Comparison of ENCODE assay signal across 11 cellular contexts in genomic region chr1:207259391-207259790, GRCh38.
A peak's percentile ranks its signal among the peaks of the same experiment; 100 is the strongest.
DNase-seq lines count a peak whose midpoint lies in the region; ATAC-seq and TF ChIP-seq lines count a peak whose summit lies in the region.
"Had no signal": no experiment of that assay in that cellular context is flagged by ENCODE, and none has a peak within 500 bp of the region (broad histone marks: within the 10 kb centered on the region; RNA-seq: fewer than 3 reads in every experiment).

No MANE protein-coding gene starts in this region.

- in situ Hi-C loops in Panc1 (cut with HindIII; ENCODE audit: low pct_unique_long_range_greater_than_20kb, low sequenced_read_pairs): no loop called here

- no peak overlapping the region for H3K4me3 ChIP-seq in Panc1 (ENCODE audit: low read depth in 2 of 2, low read length in 2 of 2)
- no peak overlapping the region for H3K4me3 ChIP-seq in osteoblast (ENCODE audit: insufficient read depth, low read length)
- H3K4me3 ChIP-seq: SJCRH30 had no signal

- no peak overlapping the region for H3K27ac ChIP-seq in Panc1 (ENCODE audit: low read length)
- H3K27ac ChIP-seq in osteoblast (ENCODE audit: low read depth, low read length): no peak overlapping the region
- H3K27ac ChIP-seq: SJCRH30 had no signal

- POLR2A ChIA-PET in Panc1 (lab: Charles Lee): no interaction called here

- CTCF ChIA-PET in Panc1 (lab: Charles Lee): no interaction called here

- H3K36me3 ChIP-seq in Panc1 (ENCODE audit: control insufficient read depth, insufficient read depth, low read length) (no peaks in the 10 kb centered on the region), osteoblast (ENCODE audit: insufficient read depth, low read length) (no peaks in the 10 kb centered on the region)
- H3K36me3 ChIP-seq: SJCRH30 had no signal

- H4K20me1 ChIP-seq in osteoblast (ENCODE audit: insufficient read depth, low read length): no peaks in the 10 kb centered on the region

- H2AFZ ChIP-seq in osteoblast (ENCODE audit: low read length): no peak overlapping the region

- H3K79me2 ChIP-seq in osteoblast (ENCODE audit: insufficient read depth, low read length): no peaks in the 10 kb centered on the region

- H3K9me3 ChIP-seq in Panc1 (ENCODE audit: control insufficient read depth, insufficient read depth, low read depth, low read length) (no peaks in the 10 kb centered on the region; the same call in 1 of the 2 replicates), osteoblast (ENCODE audit: low read depth, low read length) (no peaks in the 10 kb centered on the region)
- H3K9me3 ChIP-seq: SJCRH30 had no signal

- H3K4me2 ChIP-seq in osteoblast (ENCODE audit: insufficient read depth, low read length): no peak overlapping the region

- BruUV-seq in Panc1 (replicated peaks; lab: Mats Ljungman, UMichigan): no TSS peak

- intact Hi-C loops in Panc1 (cut with micrococcal nuclease; ENCODE audit: unreplicated experiment): no loop called here

- H3K4me1 ChIP-seq in Panc1 (ENCODE audit: control insufficient read depth, insufficient read depth, low read length) (no peaks in the 10 kb centered on the region), osteoblast (ENCODE audit: insufficient read depth, low read length) (no peaks in the 10 kb centered on the region)
- H3K4me1 ChIP-seq: SJCRH30 had no signal

- TF ChIP-seq CTCF in Panc1 (IDR thresholded peaks at IDR 0.05): peak; percentile 17
- TF ChIP-seq CTCF in osteoblast (IDR thresholded peaks at IDR 0.05; ENCODE audit: extremely low read depth, low read depth, low read length): peak; percentile 44

- H3K27me3 ChIP-seq in Panc1 (ENCODE audit: control insufficient read depth, insufficient read depth, low read length) (no peaks in the 10 kb centered on the region), osteoblast (ENCODE audit: insufficient read depth, low read length) (no peaks in the 10 kb centered on the region)
- H3K27me3 ChIP-seq: SJCRH30 had no signal

- peak; percentile 46 for DNase-seq in ELF-1 (ENCODE audit: low read depth, low spot score)
- no peak for DNase-seq in Panc1 (ENCODE audit: low read depth, low spot score)
- DNase-seq in fibroblast of gingiva (ENCODE audit: low read depth): peak; percentile 31
- DNase-seq in osteoblast (ENCODE audit: insufficient read length, low spot score, missing footprints): no peak
- DNase-seq in D341Med (ENCODE audit: low spot score): no peak
- DNase-seq in NCI-H1417 treated with DMSO at 0.1 percent for 48 hours (lab: John Stamatoyannopoulos, UW): no peak
- DNase-seq: glutamatergic neuron; stimulated activated naive CD8-positive, alpha-beta T cell treated with anti-CD3 and anti-CD28 coated beads, Interleukin-15, amount 100 ng/mL, for 72 hours had no signal

- no peak for ATAC-seq in Panc1
- ATAC-seq in HG03571 (IDR thresholded peaks at IDR 0.05; ENCODE audit: unreplicated experiment): no peak
- no peak for ATAC-seq in GM21528 (IDR thresholded peaks at IDR 0.05; ENCODE audit: low FRiP score, unreplicated experiment)
- ATAC-seq: stimulated activated naive CD8-positive, alpha-beta T cell treated with anti-CD3 and anti-CD28 coated beads, Interleukin-15, amount 100 ng/mL, for 72 hours had no signal

Comparison
In these comparisons a context has a peak if more than half of its experiments do, and no peak if none do; other contexts are left out.
1. DNase-seq: peak in ELF-1 (single experiment) and fibroblast of gingiva (single experiment); none in Panc1 (single experiment), osteoblast (single experiment), D341Med (single experiment) and NCI-H1417 treated with DMSO at 0.1 percent for 48 hours (single experiment).